1 cellular context compared by ENCODE assay signal in genomic region chr6:136643850-136644596, GRCh38.
TF ChIP-seq lines count a peak whose summit lies in the region.

No MANE protein-coding gene starts in this region.

TF ChIP-seq in K562, 482 proteins besides CTCF, POLR2A, EP300 and RAD21 (continued from another document):
- TF ChIP-seq, protein P1, sequence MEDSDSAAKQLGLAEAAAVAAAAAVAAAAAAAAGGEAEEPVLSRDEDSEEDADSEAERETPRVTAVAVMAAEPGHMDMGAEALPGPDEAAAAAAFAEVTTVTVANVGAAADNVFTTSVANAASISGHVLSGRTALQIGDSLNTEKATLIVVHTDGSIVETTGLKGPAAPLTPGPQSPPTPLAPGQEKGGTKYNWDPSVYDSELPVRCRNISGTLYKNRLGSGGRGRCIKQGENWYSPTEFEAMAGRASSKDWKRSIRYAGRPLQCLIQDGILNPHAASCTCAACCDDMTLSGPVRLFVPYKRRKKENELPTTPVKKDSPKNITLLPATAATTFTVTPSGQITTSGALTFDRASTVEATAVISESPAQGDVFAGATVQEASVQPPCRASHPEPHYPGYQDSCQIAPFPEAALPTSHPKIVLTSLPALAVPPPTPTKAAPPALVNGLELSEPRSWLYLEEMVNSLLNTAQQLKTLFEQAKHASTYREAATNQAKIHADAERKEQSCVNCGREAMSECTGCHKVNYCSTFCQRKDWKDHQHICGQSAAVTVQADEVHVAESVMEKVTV (CRISPR knock-in tag; IDR thresholded peaks at IDR 0.05): peak; percentile 95
- TF ChIP-seq ZKSCAN3 (CRISPR knock-in tag; IDR thresholded peaks at IDR 0.05) (peak; percentile 55; the same call in 1 of the 2 replicates), ZNF12 (CRISPR knock-in tag; IDR thresholded peaks at IDR 0.05) (no peak), VEZF1 (CRISPR knock-in tag; IDR thresholded peaks at IDR 0.05) (peak; percentile 38; the same call in 1 of the 2 replicates), ZNF23 (CRISPR knock-in tag; IDR thresholded peaks at IDR 0.05) (no peak), ZEB2 (IDR thresholded peaks at IDR 0.05) (0 out of 2 replicates have a peak, but pooled peaks have one; percentile 33), RB1 (IDR thresholded peaks at IDR 0.05; ENCODE audit: low read depth) (peak; percentile 47; the same call in 1 of the 2 replicates), ARID2 (IDR thresholded peaks at IDR 0.05) (peak; percentile 86), BRD9 (IDR thresholded peaks at IDR 0.05; ENCODE audit: low read depth, partially characterized antibody) (peak; percentile 46), CTBP1 (IDR thresholded peaks at IDR 0.05; ENCODE audit: borderline replicate concordance) (peak; percentile 60), MEF2A (IDR thresholded peaks at IDR 0.05; ENCODE audit: control insufficient read depth, low read depth, low read length) (peak; percentile 46; the same call in 1 of the 2 replicates), SMAD4 (CRISPR knock-in tag; conservative IDR thresholded peaks at IDR 0.05) (peak; percentile 30; the same call in 1 of the 2 replicates), ZNF143 (CRISPR knock-in tag; IDR thresholded peaks at IDR 0.05) (no peak), BMI1 (IDR thresholded peaks at IDR 0.05; ENCODE audit: low read length) (no peak), EHMT2 (IDR thresholded peaks at IDR 0.05) (no peak), SMC3 (conservative IDR thresholded peaks at IDR 0.05; ENCODE audit: insufficient read depth, low read depth, low read length) (peak; percentile 91), CREB3 (tag; conservative IDR thresholded peaks at IDR 0.05; ENCODE audit: low read depth) (0 out of 2 replicates have a peak, but pooled peaks have one; percentile 56), SMARCA4 (IDR thresholded peaks at IDR 0.05) (0 out of 2 replicates have a peak, but pooled peaks have one; percentile 23), MEF2D (tag; conservative IDR thresholded peaks at IDR 0.05; ENCODE audit: low read depth) (0 out of 2 replicates have a peak, but pooled peaks have one; percentile 30), CC2D1A (IDR thresholded peaks at IDR 0.05) (peak; percentile 91), ATF6 (CRISPR knock-in tag; IDR thresholded peaks at IDR 0.05) (no peak), ZFX (CRISPR knock-in tag; IDR thresholded peaks at IDR 0.05) (peak; percentile 34; the same call in 1 of the 2 replicates), ZNF695 (CRISPR knock-in tag; IDR thresholded peaks at IDR 0.05) (no peak), HDGF (IDR thresholded peaks at IDR 0.05) (0 out of 2 replicates have a peak, but pooled peaks have one; percentile 21), XRCC5 (IDR thresholded peaks at IDR 0.05; ENCODE audit: low read depth, low read length) (peak; percentile 73; the same call in 1 of the 2 replicates), KHSRP (IDR thresholded peaks at IDR 0.05) (no peak), TCF7L2 (IDR thresholded peaks at IDR 0.05; ENCODE audit: low read depth, low read length) (0 out of 2 replicates have a peak, but pooled peaks have one; percentile 10), SNRNP70 (optimal IDR thresholded peaks at IDR 0.05; ENCODE audit: low read depth, low read length) (no peak), PHB (CRISPR knock-in tag; IDR thresholded peaks at IDR 0.05) (no peak), ZFP36 (IDR thresholded peaks at IDR 0.05; ENCODE audit: low read depth, low read length, partially characterized antibody) (peak; percentile 23), FOXK2 (conservative IDR thresholded peaks at IDR 0.05 in 1 of 2, IDR thresholded peaks at IDR 0.05 in 1 of 2; ENCODE audit: low read depth in 2 of 2) (peak; percentile 20 to 56; a peak in 1 of 4 replicates), TGIF2 (CRISPR knock-in tag; IDR thresholded peaks at IDR 0.05) (no peak), ZBTB33 (CRISPR knock-in tag; IDR thresholded peaks at IDR 0.05) (peak; percentile 52; the same call in 1 of the 2 replicates), YY1 (IDR thresholded peaks at IDR 0.05; ENCODE audit: borderline replicate concordance in 1 of 3, control insufficient read depth in 1 of 3, extremely low read depth in 1 of 3, insufficient read depth in 3 of 3, insufficient read length in 1 of 3, insufficient replicate concordance in 2 of 3, low read depth in 1 of 3, low read length in 2 of 3) (peak in 1 of 3 experiments; percentile 34)
- TF ChIP-seq, protein P2, sequence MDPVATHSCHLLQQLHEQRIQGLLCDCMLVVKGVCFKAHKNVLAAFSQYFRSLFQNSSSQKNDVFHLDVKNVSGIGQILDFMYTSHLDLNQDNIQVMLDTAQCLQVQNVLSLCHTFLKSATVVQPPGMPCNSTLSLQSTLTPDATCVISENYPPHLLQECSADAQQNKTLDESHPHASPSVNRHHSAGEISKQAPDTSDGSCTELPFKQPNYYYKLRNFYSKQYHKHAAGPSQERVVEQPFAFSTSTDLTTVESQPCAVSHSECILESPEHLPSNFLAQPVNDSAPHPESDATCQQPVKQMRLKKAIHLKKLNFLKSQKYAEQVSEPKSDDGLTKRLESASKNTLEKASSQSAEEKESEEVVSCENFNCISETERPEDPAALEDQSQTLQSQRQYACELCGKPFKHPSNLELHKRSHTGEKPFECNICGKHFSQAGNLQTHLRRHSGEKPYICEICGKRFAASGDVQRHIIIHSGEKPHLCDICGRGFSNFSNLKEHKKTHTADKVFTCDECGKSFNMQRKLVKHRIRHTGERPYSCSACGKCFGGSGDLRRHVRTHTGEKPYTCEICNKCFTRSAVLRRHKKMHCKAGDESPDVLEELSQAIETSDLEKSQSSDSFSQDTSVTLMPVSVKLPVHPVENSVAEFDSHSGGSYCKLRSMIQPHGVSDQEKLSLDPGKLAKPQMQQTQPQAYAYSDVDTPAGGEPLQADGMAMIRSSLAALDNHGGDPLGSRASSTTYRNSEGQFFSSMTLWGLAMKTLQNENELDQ (CRISPR knock-in tag; IDR thresholded peaks at IDR 0.05; ENCODE audit: borderline replicate concordance): 0 out of 2 replicates have a peak, but pooled peaks have one; percentile 28
- TF ChIP-seq, protein P3, sequence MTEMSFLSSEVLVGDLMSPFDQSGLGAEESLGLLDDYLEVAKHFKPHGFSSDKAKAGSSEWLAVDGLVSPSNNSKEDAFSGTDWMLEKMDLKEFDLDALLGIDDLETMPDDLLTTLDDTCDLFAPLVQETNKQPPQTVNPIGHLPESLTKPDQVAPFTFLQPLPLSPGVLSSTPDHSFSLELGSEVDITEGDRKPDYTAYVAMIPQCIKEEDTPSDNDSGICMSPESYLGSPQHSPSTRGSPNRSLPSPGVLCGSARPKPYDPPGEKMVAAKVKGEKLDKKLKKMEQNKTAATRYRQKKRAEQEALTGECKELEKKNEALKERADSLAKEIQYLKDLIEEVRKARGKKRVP (CRISPR knock-in tag; IDR thresholded peaks at IDR 0.05): peak; percentile 9; the same call in 1 of the 2 replicates
